Comparison of ENCODE assay signal across 21 cellular contexts in the genomic region with DNA sequence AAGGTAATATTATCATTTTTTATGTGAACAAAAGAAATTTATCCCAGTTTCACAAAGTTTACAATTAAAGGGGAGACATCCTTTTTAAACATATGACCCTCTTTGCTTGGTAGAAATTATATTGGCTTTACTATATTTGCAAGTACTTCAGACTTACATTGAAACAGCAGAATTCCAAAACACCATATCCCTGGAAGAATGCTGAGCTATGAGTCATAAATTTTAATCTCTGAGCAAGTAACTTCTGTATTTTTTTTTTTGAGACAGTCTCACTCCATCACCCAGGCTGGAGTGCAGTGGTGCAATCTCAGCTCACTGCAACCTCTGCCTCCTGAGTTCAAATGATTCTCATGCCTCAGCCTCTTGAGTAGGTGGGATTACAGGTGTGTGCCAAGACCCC.
DNase-seq lines count a peak whose midpoint lies in the region; ATAC-seq, FAIRE-seq and TF ChIP-seq lines count a peak whose summit lies in the region.
"Had no signal": no experiment of that assay in that cellular context is flagged by ENCODE, and none has a peak within 500 bp of the region (broad histone marks: within the 10 kb centered on the region; RNA-seq: fewer than 3 reads in every experiment).

No MANE protein-coding gene starts in this region.

- FAIRE-seq in kidney (lab: Jason Lieb, UNC), result no peak

- no peaks in the 10 kb centered on the region for H3K36me3 ChIP-seq in A673 (ENCODE audit: insufficient read depth, low read length, poor library complexity, severe bottlenecking)
- no peaks in the 10 kb centered on the region for H3K36me3 ChIP-seq in kidney (ENCODE audit: control insufficient read depth in 1 of 2, insufficient read depth in 2 of 2, low read length in 2 of 2)
- H3K36me3 ChIP-seq: BE2C, HAP-1, left ventricle myocardium inferior had no signal

- H3K9ac ChIP-seq in kidney (ENCODE audit: low read length in 2 of 2), result no peak overlapping the region

- DNase-seq in AG20443 (ENCODE audit: low spot score) (peak; percentile 27), M059J (ENCODE audit: low read depth) (peak; percentile 4), dedifferentiated amniotic fluid mesenchymal stem cell (ENCODE audit: extremely low spot score) (peak; percentile 22), myocyte (ENCODE audit: low read depth) (peak; percentile 5), A673 (ENCODE audit: low spot score) (no peak), kidney (no peak)
- no peak for DNase-seq in activated CD8-positive, alpha-beta memory T cell treated with anti-CD3 and anti-CD28 coated beads, Interleukin-2, amount 10 ng/mL, durations not matched to agents 7 days and 5 days
- DNase-seq in CD4-positive, alpha-beta T cell, result no peak
- DNase-seq: activated CD4-positive, alpha-beta T cell treated with anti-CD3 and anti-CD28 coated beads, Interleukin-2, amount 50 U/mL, for 4 hours; activated T-cell treated with anti-CD3 and anti-CD28 coated beads, Interleukin-2, amount 50 U/mL, for 1 hour; BE2C; central memory CD4-positive, alpha-beta T cell; effector CD8-positive, alpha-beta T cell; foreskin melanocyte; left ventricle myocardium inferior; NCI-H2029; NCI-H510A; nucleus accumbens had no signal

- no peak overlapping the region for H3K27ac Mint-ChIP-seq in activated CD8-positive, alpha-beta memory T cell treated with anti-CD3 and anti-CD28 coated beads, Interleukin-2, amount 10 ng/mL, durations not matched to agents 7 days and 5 days
- no peak overlapping the region for H3K27ac Mint-ChIP-seq in CD4-positive, alpha-beta T cell
- H3K27ac Mint-ChIP-seq: activated naive CD4-positive, alpha-beta T cell treated with anti-CD3 and anti-CD28 coated beads, Interleukin-2, amount 50 U/mL, for 24 hours had no signal

- no peaks in the 10 kb centered on the region for H3K9me3 Mint-ChIP-seq in activated CD8-positive, alpha-beta memory T cell treated with anti-CD3 and anti-CD28 coated beads, Interleukin-2, amount 10 ng/mL, durations not matched to agents 7 days and 5 days (ENCODE audit: low read depth)
- no peaks in the 10 kb centered on the region for H3K9me3 Mint-ChIP-seq in CD4-positive, alpha-beta T cell
- H3K9me3 Mint-ChIP-seq: activated naive CD4-positive, alpha-beta T cell treated with anti-CD3 and anti-CD28 coated beads, Interleukin-2, amount 50 U/mL, for 24 hours had no signal

- TF ChIP-seq CTCF in A673 (conservative IDR thresholded peaks at IDR 0.05; ENCODE audit: low read depth, low read length) (no peak), kidney (IDR thresholded peaks at IDR 0.05; ENCODE audit: borderline replicate concordance, extremely low read depth, insufficient read depth) (no peak)
- no peak for TF ChIP-seq CTCF in CD4-positive, alpha-beta T cell (IDR thresholded peaks at IDR 0.05)

- no peaks in the 10 kb centered on the region for H3K4me1 ChIP-seq in A673 (ENCODE audit: insufficient read depth, low read length, poor library complexity, severe bottlenecking)
- H3K4me1 ChIP-seq in kidney (ENCODE audit: control insufficient read depth in 1 of 2, insufficient read depth in 1 of 2, low read depth in 1 of 2, low read length in 2 of 2), result no peaks in the 10 kb centered on the region
- H3K4me1 ChIP-seq: BE2C, left ventricle myocardium inferior had no signal

- no peaks in the 10 kb centered on the region for H3K27me3 Mint-ChIP-seq in activated CD8-positive, alpha-beta memory T cell treated with anti-CD3 and anti-CD28 coated beads, Interleukin-2, amount 10 ng/mL, durations not matched to agents 7 days and 5 days
- H3K27me3 Mint-ChIP-seq in CD4-positive, alpha-beta T cell, result no peaks in the 10 kb centered on the region
- H3K27me3 Mint-ChIP-seq: activated naive CD4-positive, alpha-beta T cell treated with anti-CD3 and anti-CD28 coated beads, Interleukin-2, amount 50 U/mL, for 24 hours had no signal

- H3K36me3 Mint-ChIP-seq in activated CD8-positive, alpha-beta memory T cell treated with anti-CD3 and anti-CD28 coated beads, Interleukin-2, amount 10 ng/mL, durations not matched to agents 7 days and 5 days, result no peaks in the 10 kb centered on the region
- H3K36me3 Mint-ChIP-seq in CD4-positive, alpha-beta T cell (ENCODE audit: low read depth), result peaks cover 30% of the 10 kb centered on the region

- no peak overlapping the region for H3K4me3 Mint-ChIP-seq in activated CD8-positive, alpha-beta memory T cell treated with anti-CD3 and anti-CD28 coated beads, Interleukin-2, amount 10 ng/mL, durations not matched to agents 7 days and 5 days
- H3K4me3 Mint-ChIP-seq in CD4-positive, alpha-beta T cell, result no peak overlapping the region
- H3K4me3 Mint-ChIP-seq: activated naive CD4-positive, alpha-beta T cell treated with anti-CD3 and anti-CD28 coated beads, Interleukin-2, amount 50 U/mL, for 24 hours had no signal

- POLR2A ChIA-PET in A673 (lab: Charles Lee; ENCODE audit: low non-redundant PET), result no interaction called here
- POLR2A ChIA-PET in CD4-positive, alpha-beta T cell (lab: Charles Lee), result no interaction called here

- no peaks in the 10 kb centered on the region for H3K9me3 ChIP-seq in A673 (ENCODE audit: low read depth, low read length, poor library complexity, severe bottlenecking)
- no peaks in the 10 kb centered on the region for H3K9me3 ChIP-seq in CD4-positive, alpha-beta T cell (ENCODE audit: control insufficient read depth, low read length)
- H3K9me3 ChIP-seq in kidney (ENCODE audit: control insufficient read depth in 1 of 2, low read length in 2 of 2), result no peaks in the 10 kb centered on the region
- H3K9me3 ChIP-seq: BE2C, HAP-1, left ventricle myocardium inferior had no signal

- H3K4me3 ChIP-seq in A673 (ENCODE audit: low read depth, low read length, poor library complexity, severe bottlenecking) (no peak overlapping the region), kidney (ENCODE audit: low read length in 2 of 2) (no peak overlapping the region)
- H3K4me3 ChIP-seq: HAP-1, left ventricle myocardium inferior had no signal

- no peaks in the 10 kb centered on the region for H3K4me1 Mint-ChIP-seq in activated CD8-positive, alpha-beta memory T cell treated with anti-CD3 and anti-CD28 coated beads, Interleukin-2, amount 10 ng/mL, durations not matched to agents 7 days and 5 days
- H3K4me1 Mint-ChIP-seq in CD4-positive, alpha-beta T cell (ENCODE audit: low read depth), result no peaks in the 10 kb centered on the region
- H3K4me1 Mint-ChIP-seq: activated naive CD4-positive, alpha-beta T cell treated with anti-CD3 and anti-CD28 coated beads, Interleukin-2, amount 50 U/mL, for 24 hours had no signal

- ATAC-seq in activated CD8-positive, alpha-beta memory T cell treated with anti-CD3 and anti-CD28 coated beads, Interleukin-2, amount 10 ng/mL, durations not matched to agents 7 days and 5 days, result no peak
- no peak for ATAC-seq in CD4-positive, alpha-beta T cell (ENCODE audit: poor library complexity)
- ATAC-seq: Right ventricle myocardium inferior had no signal

- CTCF ChIA-PET in A673 (lab: Charles Lee), result no interaction called here
- CTCF ChIA-PET in activated CD8-positive, alpha-beta memory T cell treated with anti-CD3 and anti-CD28 coated beads, Interleukin-2, amount 10 ng/mL, durations not matched to agents 7 days and 5 days (lab: Charles Lee), result no interaction called here
- CTCF ChIA-PET in CD4-positive, alpha-beta T cell (lab: Charles Lee), result no interaction called here

- H3K27ac ChIP-seq in A673 (ENCODE audit: low read depth, low read length, poor library complexity, severe bottlenecking) (no peak overlapping the region), kidney (ENCODE audit: low read depth in 2 of 2, low read length in 2 of 2) (no peak overlapping the region)
- H3K27ac ChIP-seq in CD4-positive, alpha-beta T cell (ENCODE audit: low read depth, low read length), result no peak overlapping the region
- H3K27ac ChIP-seq: left ventricle myocardium inferior had no signal

- intact Hi-C loops in A673 (cut with micrococcal nuclease; ENCODE audit: unreplicated experiment), result no loop called here
- intact Hi-C loops in CD4-positive, alpha-beta T cell (cut with DNase I, micrococcal nuclease), result no loop called here
- intact Hi-C loops in kidney (cut with DNase I), result no loop called here

- BruUV-seq in A673 (replicated peaks; lab: Mats Ljungman, UMichigan), result no TSS peak

- H3K27me3 ChIP-seq in A673 (replicated peaks; ENCODE audit: insufficient read depth, low read depth, low read length, poor library complexity), result no peaks in the 10 kb centered on the region
- H3K27me3 ChIP-seq in CD4-positive, alpha-beta T cell (ENCODE audit: control insufficient read depth, insufficient read depth, low read length), result no peaks in the 10 kb centered on the region
- H3K27me3 ChIP-seq: BE2C had no signal

Comparison
In these comparisons a context has a peak if more than half of its experiments do, and no peak if none do; other contexts are left out.
1. DNase-seq: peak in AG20443 (single experiment), M059J (single experiment), dedifferentiated amniotic fluid mesenchymal stem cell (single experiment) and myocyte (single experiment); none in A673 (single experiment), activated CD8-positive, alpha-beta memory T cell treated with anti-CD3 and anti-CD28 coated beads, Interleukin-2, amount 10 ng/mL, durations not matched to agents 7 days and 5 days (single experiment), CD4-positive, alpha-beta T cell (0 of 10) and kidney (single experiment).